21 cellular contexts compared by ENCODE assay signal in genomic region chr13:102517959-102518358, GRCh38.
"Had no signal": no experiment of that assay in that cellular context is flagged by ENCODE, and none has a peak within 500 bp of the region (broad histone marks: within the 10 kb centered on the region; RNA-seq: fewer than 3 reads in every experiment).

No MANE protein-coding gene starts in this region.

- H3K36me3 ChIP-seq: colonic mucosa, gastroesophageal sphincter, heart left ventricle, neural progenitor cell, prostate gland, right lobe of liver had no signal

- DNase-seq: activated B cell treated with CpG ODN at 0.5 μM for 24 hours; activated CD4-positive, alpha-beta memory T cell treated with anti-CD3 and anti-CD28 coated beads, Interleukin-2, amount 10 ng/mL, durations not matched to agents 7 days and 5 days; activated CD4-positive, alpha-beta T cell treated with anti-CD3 and anti-CD28 coated beads for 48 hours; activated naive CD4-positive, alpha-beta T cell treated with Interleukin-2 at 50 U/mL for 16 hours; activated naive CD8-positive, alpha-beta T cell treated with anti-CD3 and anti-CD28 coated beads, Interleukin-2, amount 10 ng/mL, durations not matched to agents 7 days and 5 days; activated T-cell treated with anti-CD3 and anti-CD28 coated beads, Interleukin-2, amount 50 U/mL, for 1 hour; amygdala; body of pancreas; central memory CD4-positive, alpha-beta T cell; colonic mucosa; endodermal cell; heart left ventricle; mesendoderm; naive thymus-derived CD4-positive, alpha-beta T cell; right lobe of liver; stimulated activated CD4-positive, alpha-beta T cell treated with anti-CD3 and anti-CD28 coated beads, Interleukin-4, amount 100 ng/mL, for 1 hour; testis had no signal

- H3K9me3 ChIP-seq: body of pancreas, colonic mucosa, gastroesophageal sphincter, heart left ventricle, prostate gland, right lobe of liver, testis had no signal

- H3K27ac ChIP-seq: body of pancreas, colonic mucosa, gastroesophageal sphincter, heart left ventricle, neural progenitor cell, prostate gland, right lobe of liver, testis had no signal

- H3K4me1 ChIP-seq: body of pancreas, colonic mucosa, gastroesophageal sphincter, heart left ventricle, neural progenitor cell, prostate gland, testis had no signal

- H3K4me2 ChIP-seq: neural progenitor cell, smooth muscle cell had no signal

- H2AFZ ChIP-seq: neural progenitor cell had no signal

- H3K4me3 ChIP-seq: body of pancreas, colonic mucosa, gastroesophageal sphincter, heart left ventricle, neural progenitor cell, prostate gland, right lobe of liver, smooth muscle cell, testis had no signal

- H3K27me3 ChIP-seq: body of pancreas, colonic mucosa, gastroesophageal sphincter, neural progenitor cell, right lobe of liver, testis had no signal
